ENCODE assay signal across 8 cellular contexts in genomic region chr15:44584162-44584749, GRCh38. TPM values are rescaled to one million over a fixed set of nuclear protein-coding genes. Genes with fewer than 3 reads are reported as not detected.
DNase-seq lines count a peak whose midpoint lies in the region; ATAC-seq, FAIRE-seq and TF ChIP-seq lines count a peak whose summit lies in the region.

No MANE protein-coding gene starts in this region.

- H3K27ac ChIP-seq in effector memory CD4-positive, alpha-beta T cell (ENCODE audit: insufficient read depth, low read length, poor library complexity, severe bottlenecking): no peak overlapping the region
- H3K27ac ChIP-seq in pancreas: no peak overlapping the region

- ATAC-seq in pancreas: peak; percentile 61 to 87 (median 83)

- peaks cover under 1% of the 10 kb centered on the region for H3K4me1 ChIP-seq in effector memory CD4-positive, alpha-beta T cell (ENCODE audit: control insufficient read depth, insufficient read depth, low read length, poor library complexity, severe bottlenecking)
- H3K4me1 ChIP-seq in pancreas: no peaks in the 10 kb centered on the region

- H3K9me3 ChIP-seq in effector memory CD4-positive, alpha-beta T cell (ENCODE audit: control insufficient read depth, low read length): no peaks in the 10 kb centered on the region
- H3K9me3 ChIP-seq in pancreas: no peaks in the 10 kb centered on the region

- no peak for FAIRE-seq in pancreas (lab: Jason Lieb, UNC)

- H3K36me3 ChIP-seq in effector memory CD4-positive, alpha-beta T cell (ENCODE audit: control insufficient read depth, insufficient read depth, low read length): peaks cover 23% of the 10 kb centered on the region
- H3K36me3 ChIP-seq in pancreas: peaks cover 0 to 54% (median 11%) of the 10 kb centered on the region in 3 donors

- DNase-seq in DMS114 treated with DMSO at 0.1 percent for 48 hours (lab: John Stamatoyannopoulos, UW; ENCODE audit: unreplicated experiment) (peak; percentile 18), pancreas (peak in 4 of 6 donors; percentile 34 to 70 (median 49)), HuH-7.5 (ENCODE audit: low spot score) (no peak), 8988T (no peak), NCI-H1048 (lab: John Stamatoyannopoulos, UW) (no peak)
- DNase-seq in Jurkat, Clone E6-1 (ENCODE audit: low read depth, low spot score): peak; percentile 53
- peak; percentile 28 to 38 for DNase-seq in activated CD4-positive, alpha-beta T cell treated with anti-CD3 and anti-CD28 coated beads for 24 hours (ENCODE audit: low read depth in 2 of 2)
- peak; percentile 13 to 43 (median 18) for DNase-seq in effector memory CD4-positive, alpha-beta T cell

- WGBS in pancreas, 2 donors: 78 to 83% methylated on average over 5 of the region's 5 CpGs

- intact Hi-C loops in pancreas (cut with DNase I): loop anchor here in 2 of 3 donors (10.0 kb wide), 1 partner anchor 151 kb away; the partner anchor contains the start of gene TRIM69 (in 2 of the 2)

- no peak overlapping the region for H3K4me3 ChIP-seq in Jurkat, Clone E6-1 (ENCODE audit: low read length)
- H3K4me3 ChIP-seq in effector memory CD4-positive, alpha-beta T cell (ENCODE audit: insufficient read depth, low read depth, low read length, poor library complexity, severe bottlenecking): no peak overlapping the region
- H3K4me3 ChIP-seq in pancreas: no peak overlapping the region

- TF ChIP-seq CTCF in pancreas (IDR thresholded peaks at IDR 0.05): no peak

- no peaks in the 10 kb centered on the region for H3K27me3 ChIP-seq in effector memory CD4-positive, alpha-beta T cell (replicated peaks; ENCODE audit: control insufficient read depth, insufficient read depth, low read length, poor library complexity, severe bottlenecking)
- no peaks in the 10 kb centered on the region for H3K27me3 ChIP-seq in pancreas

RNA-seq across cellular contexts. Expression of gene EIF3J, which starts 47.3 kb away (rescaled TPM):
- 127 TPM for polyA plus RNA-seq in Jurkat, Clone E6-1 (2012; ENCODE audit: insufficient read depth, insufficient read length)
- total RNA-seq in pancreas: 10 to 100 TPM; 37.8 to 88.2 (median 58.7) TPM
- 10 to 100 TPM; 21.0 to 29.1 TPM for polyA plus RNA-seq in pancreas

Comparison
In these comparisons a context has a peak if more than half of its experiments do, and no peak if none do; other contexts are left out.
1. DNase-seq: peak in DMS114 treated with DMSO at 0.1 percent for 48 hours (single experiment), Jurkat, Clone E6-1 (single experiment), activated CD4-positive, alpha-beta T cell treated with anti-CD3 and anti-CD28 coated beads for 24 hours (2 of 2), effector memory CD4-positive, alpha-beta T cell (3 of 3) and pancreas (4 of 6); none in HuH-7.5 (single experiment), 8988T (single experiment) and NCI-H1048 (single experiment).